ENCODE assay signal across 1 cellular context in genomic region chr19:15313649-15314279, GRCh38.
TF ChIP-seq lines count a peak whose summit lies in the region.

No MANE protein-coding gene starts in this region.

TF ChIP-seq in HepG2, 621 proteins besides CTCF, POLR2A, EP300 and RAD21:
- TF ChIP-seq RBM22 (optimal IDR thresholded peaks at IDR 0.05; ENCODE audit: low read length) (peak; percentile 41), PAF1 (CRISPR knock-in tag; IDR thresholded peaks at IDR 0.05) (no peak), GFI1 (CRISPR knock-in tag; IDR thresholded peaks at IDR 0.05; ENCODE audit: borderline replicate concordance) (no peak), ZNF12 (CRISPR knock-in tag; IDR thresholded peaks at IDR 0.05) (no peak), ETV6 (CRISPR knock-in tag; conservative IDR thresholded peaks at IDR 0.05) (no peak), MIXL1 (CRISPR knock-in tag; IDR thresholded peaks at IDR 0.05) (no peak), SNAPC4 (CRISPR knock-in tag; IDR thresholded peaks at IDR 0.05) (no peak), ATF6 (CRISPR knock-in tag; conservative IDR thresholded peaks at IDR 0.05) (no peak)
